19 cellular contexts compared by ENCODE assay signal in genomic region chr2:36625304-36625703, GRCh38. TPM values are rescaled to one million over a fixed set of nuclear protein-coding genes. Genes with fewer than 3 reads are reported as not detected.
DNase-seq lines count a peak whose midpoint lies in the region; ATAC-seq, FAIRE-seq and TF ChIP-seq lines count a peak whose summit lies in the region.
"Had no signal": no experiment of that assay in that cellular context is flagged by ENCODE, and none has a peak within 500 bp of the region (broad histone marks: within the 10 kb centered on the region; RNA-seq: fewer than 3 reads in every experiment).

No MANE protein-coding gene starts in this region.

- no peak overlapping the region for H2AK5ac ChIP-seq in IMR-90 (ENCODE audit: low read depth, low read length)

- BruUV-seq in HCT116 (replicated peaks; lab: Mats Ljungman, UMichigan) = no TSS peak
- no TSS peak for BruUV-seq in IMR-90 (replicated peaks; lab: Mats Ljungman, UMichigan)
- no TSS peak for BruUV-seq in K562 (replicated peaks; lab: Mats Ljungman, UMichigan)

- no peak overlapping the region for H4K8ac ChIP-seq in IMR-90 (ENCODE audit: low read depth in 2 of 2, low read length in 2 of 2)

- H3K27ac ChIP-seq in HCT116 (ENCODE audit: low read depth, low read length) (no peak overlapping the region), IMR-90 (ENCODE audit: insufficient read depth, low read length) (no peak overlapping the region), K562 (ENCODE audit: extremely low read depth, low read depth, low read length) (no peak overlapping the region)
- H3K27ac ChIP-seq in CD8-positive, alpha-beta T cell (ENCODE audit: low read depth, low read length) = no peak overlapping the region

- H3K4me1 ChIP-seq in HCT116 (ENCODE audit: control insufficient read depth in 1 of 2, insufficient read depth in 2 of 2, low read length in 2 of 2) (no peaks in the 10 kb centered on the region), IMR-90 (ENCODE audit: control insufficient read depth, insufficient read depth, low read length) (no peaks in the 10 kb centered on the region), K562 (replicated peaks in 1 of 2; ENCODE audit: control insufficient read depth in 2 of 2, insufficient read depth in 2 of 2, low read length in 2 of 2) (no peaks in the 10 kb centered on the region)
- H3K4me1 ChIP-seq in CD8-positive, alpha-beta T cell (ENCODE audit: insufficient read depth, low read length) = no peaks in the 10 kb centered on the region
- H3K4me1 ChIP-seq: BE2C, Caco-2 had no signal

- no CpG with 5 or more reads among the region's 2 CpGs for WGBS in IMR-90 (ENCODE audit: extremely low coverage in 2 of 2, insufficient read length in 1 of 2), 2 experiments
- 0% methylated on average over 2 of the region's 2 CpGs for WGBS in K562 (ENCODE audit: insufficient coverage, low coverage, missing lambda C conversion rate)

- intact Hi-C loops in HCT116 (cut with micrococcal nuclease) = no loop called here
- intact Hi-C loops in IMR-90 (cut with micrococcal nuclease) = no loop called here
- intact Hi-C loops in K562 (cut with micrococcal nuclease) = no loop called here
- intact Hi-C loops in CD8-positive, alpha-beta T cell (cut with DNase I, micrococcal nuclease) = loop anchor here in 1 of 2 experiments (10.0 kb wide), 1 partner anchor 219 kb away; no protein-coding TSS in a partner anchor

- H3K9me3 Mint-ChIP-seq in CD8-positive, alpha-beta T cell = peaks cover 7% of the 10 kb centered on the region

- no peaks in the 10 kb centered on the region for H3K79me2 ChIP-seq in HCT116 (ENCODE audit: insufficient read depth, low read length)
- H3K79me2 ChIP-seq in K562 (ENCODE audit: control insufficient read depth, insufficient read depth, low read length) = no peaks in the 10 kb centered on the region

- H3K36me3 ChIP-seq in HCT116 (ENCODE audit: control insufficient read depth in 1 of 2, insufficient read depth in 2 of 2, low read length in 2 of 2) (no peaks in the 10 kb centered on the region), IMR-90 (ENCODE audit: control insufficient read depth, insufficient read depth, low read length) (no peaks in the 10 kb centered on the region), K562 (ENCODE audit: control insufficient read depth, insufficient read depth, low read length) (no peaks in the 10 kb centered on the region)
- H3K36me3 ChIP-seq in CD8-positive, alpha-beta T cell (ENCODE audit: insufficient read depth, low read length) = no peaks in the 10 kb centered on the region
- H3K36me3 ChIP-seq: BE2C had no signal

- POLR2A ChIA-PET in HCT116 (lab: Charles Lee) = no interaction called here
- POLR2A ChIA-PET in IMR-90 (lab: Charles Lee; ENCODE audit: unreplicated experiment) = no interaction called here
- POLR2A ChIA-PET in K562 (lab: Yijun Ruan, JAX) = no interaction called here
- POLR2A ChIA-PET in CD8-positive, alpha-beta T cell (lab: Charles Lee) = no interaction called here

- H3K56ac ChIP-seq in IMR-90 (ENCODE audit: extremely low read depth, insufficient read depth, low read length) = no peak overlapping the region

- TF ChIP-seq RAD21 in HCT116 (IDR thresholded peaks at IDR 0.05; ENCODE audit: low read depth) (no peak), IMR-90 (IDR thresholded peaks at IDR 0.05; ENCODE audit: low read length) (no peak), K562 (CRISPR knock-in tag; conservative IDR thresholded peaks at IDR 0.05 in 1 of 2, IDR thresholded peaks at IDR 0.05 in 1 of 2) (no peak)

- H3K18ac ChIP-seq in IMR-90 (ENCODE audit: low read depth, low read length) = no peak overlapping the region

- no peak overlapping the region for H3K4me2 ChIP-seq in HCT116 (ENCODE audit: low read length)
- no peak overlapping the region for H3K4me2 ChIP-seq in IMR-90 (ENCODE audit: low read depth, low read length)
- no peak overlapping the region for H3K4me2 ChIP-seq in K562 (ENCODE audit: insufficient read depth, low read length)
- H3K4me2 ChIP-seq: GM23338 had no signal

- no peaks in the 10 kb centered on the region for H3K4me1 Mint-ChIP-seq in CD8-positive, alpha-beta T cell (ENCODE audit: low read depth)
- H3K4me1 Mint-ChIP-seq: CD4-positive, CD25-positive, alpha-beta regulatory T cell had no signal

- H3K36me3 Mint-ChIP-seq in CD8-positive, alpha-beta T cell = no peaks in the 10 kb centered on the region

- H3K9me1 ChIP-seq in IMR-90 (ENCODE audit: insufficient read depth, low read length) (no peaks in the 10 kb centered on the region), K562 (ENCODE audit: control insufficient read depth, insufficient read depth, low read length) (no peaks in the 10 kb centered on the region)

- no peaks in the 10 kb centered on the region for H3K9me2 ChIP-seq in HCT116 (ENCODE audit: insufficient read depth)

- no peak overlapping the region for H4K5ac ChIP-seq in IMR-90 (ENCODE audit: low read depth, low read length)

- no peak overlapping the region for H3K14ac ChIP-seq in IMR-90 (replicated peaks; ENCODE audit: low read depth, low read length)

- no peak overlapping the region for H3K23ac ChIP-seq in IMR-90 (ENCODE audit: low read depth, low read length)

- dilution Hi-C loops in IMR-90 (cut with HindIII; ENCODE audit: low sequenced_read_pairs, unreplicated experiment) = no loop called here

- RAD21 ChIA-PET in HCT116 (lab: Charles Lee; ENCODE audit: low non-redundant PET in 1 of 2, low total read pairs in 2 of 2, uncharacterized antibody in 2 of 2, unreplicated experiment in 2 of 2) = no interaction called here

- no peak overlapping the region for H3K4ac ChIP-seq in IMR-90 (ENCODE audit: low read depth, low read length)

- H4K20me1 ChIP-seq in HCT116 (ENCODE audit: insufficient read depth) (no peaks in the 10 kb centered on the region), IMR-90 (ENCODE audit: insufficient read depth, low read length) (no peaks in the 10 kb centered on the region), K562 (replicated peaks; ENCODE audit: control insufficient read depth, insufficient read depth, low read length) (no peaks in the 10 kb centered on the region)

- TF ChIP-seq CTCF in HCT116 (IDR thresholded peaks at IDR 0.05 in 2 of 3, conservative IDR thresholded peaks at IDR 0.05 in 1 of 3; ENCODE audit: borderline replicate concordance in 1 of 3, insufficient read depth in 1 of 3, low read depth in 2 of 3, low read length in 2 of 3) = no peak
- no peak for TF ChIP-seq CTCF in IMR-90 (conservative IDR thresholded peaks at IDR 0.05; ENCODE audit: low read depth, low read length)
- no peak for TF ChIP-seq CTCF in K562 (IDR thresholded peaks at IDR 0.05 in 2 of 3, conservative IDR thresholded peaks at IDR 0.05 in 1 of 3; ENCODE audit: insufficient read depth in 2 of 3, low read depth in 1 of 3, low read length in 3 of 3)
- no peak for TF ChIP-seq CTCF in CD8-positive, alpha-beta T cell (IDR thresholded peaks at IDR 0.05)

- no peak overlapping the region for H2AK9ac ChIP-seq in IMR-90 (replicated peaks; ENCODE audit: low read depth, low read length, poor library complexity)

- H2BK15ac ChIP-seq in IMR-90 (ENCODE audit: low read depth, low read length) = no peak overlapping the region

- H3K9me3 ChIP-seq in HCT116 (ENCODE audit: control insufficient read depth in 1 of 2, insufficient read depth in 1 of 2, low read depth in 1 of 2, low read length in 2 of 2) (peaks cover 4 to 5% of the 10 kb centered on the region in 2 experiments; a peak in 2 of 4 replicates), IMR-90 (ENCODE audit: control insufficient read depth, insufficient read depth, low read length) (peaks cover 9% of the 10 kb centered on the region), K562 (replicated peaks; ENCODE audit: control insufficient read depth, insufficient read depth, low read depth, low read length) (0 out of 2 replicates have a peak, but pooled peaks cover 2% of the 10 kb centered on the region)
- H3K9me3 ChIP-seq in CD8-positive, alpha-beta T cell (ENCODE audit: low read length) = no peaks in the 10 kb centered on the region
- H3K9me3 ChIP-seq: BE2C had no signal

- in situ Hi-C loops in IMR-90 (cut with MboI; ENCODE audit: low sequenced_read_pairs) (no loop called here), K562 (cut with MboI) (no loop called here)

- H3K27me3 Mint-ChIP-seq in CD8-positive, alpha-beta T cell (ENCODE audit: low read depth) = peaks cover 6% of the 10 kb centered on the region

- ATAC-seq in HCT116 (no peak), IMR-90 (ENCODE audit: low read depth) (no peak), K562 (no peak), HG02973 (IDR thresholded peaks at IDR 0.05; ENCODE audit: unreplicated experiment) (no peak)
- no peak for ATAC-seq in CD8-positive, alpha-beta T cell
- ATAC-seq: GM23338 had no signal

- H3K4me3 ChIP-seq in HCT116 (replicated peaks in 1 of 2; ENCODE audit: low read depth in 1 of 2, low read length in 2 of 2) (no peak overlapping the region), IMR-90 (ENCODE audit: insufficient read depth, low read depth, low read length) (no peak overlapping the region), K562 (no peak overlapping the region)
- H3K4me3 ChIP-seq in CD8-positive, alpha-beta T cell (ENCODE audit: low read depth, low read length) = no peak overlapping the region
- H3K4me3 ChIP-seq: GM23338 had no signal

- no peak overlapping the region for H3K4me3 Mint-ChIP-seq in CD8-positive, alpha-beta T cell
- H3K4me3 Mint-ChIP-seq: CD4-positive, CD25-positive, alpha-beta regulatory T cell; GM23338 had no signal

- DNase-seq in HCT116 (ENCODE audit: low read depth, low spot score) (no peak), IMR-90 (no peak), K562 (ENCODE audit: extremely low read depth in 1 of 4, low spot score in 3 of 4) (peak in 1 of 4 experiments; percentile 3), SHP77 (lab: John Stamatoyannopoulos, UW) (no peak)
- no peak for DNase-seq in CD8-positive, alpha-beta T cell
- DNase-seq: ACHN; BE2C; C1 segment of cervical spinal cord; Caco-2; CD4-positive, CD25-positive, alpha-beta regulatory T cell; H7; Karpas-422; KBM-7 had no signal

- no peak for TF ChIP-seq POLR2A in HCT116 (IDR thresholded peaks at IDR 0.05; ENCODE audit: borderline replicate concordance, extremely low read depth, insufficient read depth, insufficient read length)
- TF ChIP-seq POLR2A in IMR-90 (IDR thresholded peaks at IDR 0.05; ENCODE audit: low read depth, low read length) = no peak
- TF ChIP-seq POLR2A in K562 (conservative IDR thresholded peaks at IDR 0.05) = no peak

- no peak for TF ChIP-seq EP300 in K562 (IDR thresholded peaks at IDR 0.05; ENCODE audit: low read length)

- H2BK5ac ChIP-seq in IMR-90 (ENCODE audit: low read depth, low read length, poor library complexity, severe bottlenecking) = no peak overlapping the region

- FAIRE-seq in K562 (lab: Jason Lieb, UNC) = no peak
- FAIRE-seq: D721Med, G401.6, GM12891, GM19239 had no signal

- no peak overlapping the region for H2BK20ac ChIP-seq in IMR-90 (ENCODE audit: low read depth, low read length)

- no peak overlapping the region for H4K91ac ChIP-seq in IMR-90 (ENCODE audit: insufficient read depth, low read depth, low read length)

- H3K9ac ChIP-seq in HCT116 (ENCODE audit: low read length) (no peak overlapping the region), IMR-90 (ENCODE audit: low read depth, low read length) (no peak overlapping the region), K562 (ENCODE audit: insufficient read depth in 1 of 2, low read depth in 2 of 2, low read length in 2 of 2) (no peak overlapping the region)

- no peak overlapping the region for H3K27ac Mint-ChIP-seq in CD8-positive, alpha-beta T cell
- H3K27ac Mint-ChIP-seq: CD4-positive, CD25-positive, alpha-beta regulatory T cell; GM23338 had no signal

- H3K79me1 ChIP-seq in IMR-90 (ENCODE audit: low read depth in 1 of 2, low read length in 2 of 2) = no peaks in the 10 kb centered on the region

- CTCF ChIA-PET in HCT116 (lab: Charles Lee) = no interaction called here
- CTCF ChIA-PET in IMR-90 (lab: Yijun Ruan, JAX) = no interaction called here
- CTCF ChIA-PET in K562 (lab: Yijun Ruan, JAX; ENCODE audit: low intra/inter-chr PET ratio) = no interaction called here
- CTCF ChIA-PET in CD8-positive, alpha-beta T cell (lab: Charles Lee) = interaction anchor here (0.6 kb wide), 1 partner anchor 364 kb away, joined by 5 read pairs; no protein-coding TSS in a partner anchor

- H2AFZ ChIP-seq in HCT116 (ENCODE audit: low read depth, low read length, poor library complexity, severe bottlenecking) (no peak overlapping the region), IMR-90 (replicated peaks; ENCODE audit: low read length, poor library complexity) (no peak overlapping the region), K562 (ENCODE audit: low read depth, low read length) (no peak overlapping the region)
- H2AFZ ChIP-seq: GM23338 had no signal

- H2BK120ac ChIP-seq in IMR-90 (ENCODE audit: low read depth, low read length) = no peak overlapping the region

- H3K27me3 ChIP-seq in HCT116 (ENCODE audit: insufficient read depth, low read length) = no peaks in the 10 kb centered on the region
- H3K27me3 ChIP-seq in IMR-90 (ENCODE audit: control insufficient read depth, insufficient read depth, low read length) = no peaks in the 10 kb centered on the region
- H3K27me3 ChIP-seq in K562 (ENCODE audit: control insufficient read depth in 2 of 2, insufficient read depth in 2 of 2, low read length in 2 of 2) = no peaks in the 10 kb centered on the region
- H3K27me3 ChIP-seq in CD8-positive, alpha-beta T cell (ENCODE audit: insufficient read depth, low read length) = no peaks in the 10 kb centered on the region
- H3K27me3 ChIP-seq: BE2C had no signal

RNA-seq across cellular contexts. Expression of gene FEZ2, which starts 27.3 kb away (rescaled TPM):
- total RNA-seq in HCT116 (2021; ENCODE audit: unreplicated experiment) = 14.8 TPM
- 6.9 and 9.6 TPM in 2 replicates for polyA plus RNA-seq in HCT116 (2012)
- total RNA-seq in IMR-90 (2012; rRNA removed) = 19.4 and 43.3 TPM in 2 replicates
- 31.6 and 32.4 TPM in 2 replicates for polyA plus RNA-seq in IMR-90 (2012; rRNA removed)
- 5.2 and 11.4 TPM in 2 replicates for polyA plus RNA-seq in IMR-90 (2012; cell fraction: cytosol; rRNA removed)
- 1.9 and 13.6 TPM in 2 replicates for polyA plus RNA-seq in IMR-90 (2012; cell fraction: nucleus; rRNA removed; ENCODE audit: low replicate concordance)
- total RNA-seq in K562 (2011; cell fraction: chromatin; rRNA removed; ENCODE audit: low replicate concordance) = 20.5 and 72.9 TPM in 2 replicates
- 7.5 and 10.5 TPM in 2 replicates for total RNA-seq in K562 (2011; cell fraction: nucleolus; rRNA removed)
- 30.0 and 48.2 TPM in 2 replicates for total RNA-seq in K562 (2011; cell fraction: nucleoplasm; rRNA removed)
- total RNA-seq in K562 (2014; rRNA removed) = 19.7 and 20.0 TPM in 2 replicates
- 28.8 and 42.9 TPM in 2 replicates for total RNA-seq in K562 (2014; rRNA removed; fragmentation: Illumina TruSeq; extraction: Trizol)
- 28.3 and 28.7 TPM in 2 replicates for total RNA-seq in K562 (2015; rRNA removed; fragmentation: Illumina TruSeq; extraction: Trizol)
- 19.2 and 20.1 TPM in 2 replicates for total RNA-seq in K562 (2021)
- polyA plus RNA-seq in K562 (2011; rRNA removed) = 29.7 and 35.5 TPM in 2 replicates
- 5.4 and 14.7 TPM in 2 replicates for polyA plus RNA-seq in K562 (2011; cell fraction: cytosol; rRNA removed)
- 11.1 and 17.5 TPM in 2 replicates for polyA plus RNA-seq in K562 (2011; cell fraction: nucleus; rRNA removed)
- 18.8 and 23.4 TPM in 2 replicates for polyA plus RNA-seq in K562 (2012)
- polyA plus RNA-seq in K562 (2014; fragmentation: Illumina TruSeq; extraction: Trizol) = 20.9 and 23.8 TPM in 2 replicates
- 10 to 100 TPM in 1 of 2 experiments, 1 to 10 TPM in 1; 9.9 to 10.8 TPM for polyA plus RNA-seq in K562 (2014; fragmentation: Nextera tagmentation; extraction: Ambion mirVana)
- polyA plus RNA-seq in K562 (2014; rRNA removed) = 16.6 and 17.3 TPM in 2 replicates
- 40.5 and 45.0 TPM in 2 replicates for polyA minus RNA-seq in K562 (2011; rRNA and poly(A)+ RNA removed)
- polyA minus RNA-seq in K562 (2011; cell fraction: cytosol; rRNA and poly(A)+ RNA removed) = 7.8 and 15.2 TPM in 2 replicates
- polyA minus RNA-seq in K562 (2011; cell fraction: nucleus; rRNA and poly(A)+ RNA removed) = 21.0 and 39.5 TPM in 2 replicates
- total RNA-seq in CD8-positive, alpha-beta T cell = 1 to 10 TPM; 5.9 to 7.2 TPM

Comparison
In these comparisons a context has a peak if more than half of its experiments do, and no peak if none do; other contexts are left out.
1. Of the 22 proteins assayed by ChIP-seq in both K562 and HCT116: peak only in K562: none; only in HCT116: none; in both: ATF3 and CEBPB; in neither: 19; mixed calls (peak in some experiments, not most) for 1.